8 cellular contexts compared by ENCODE assay signal in genomic region chr18:23943104-23943503, GRCh38.
DNase-seq lines count a peak whose midpoint lies in the region; ATAC-seq and TF ChIP-seq lines count a peak whose summit lies in the region.

No MANE protein-coding gene starts in this region.

- peak; percentile 71 for ATAC-seq in HG02981 (IDR thresholded peaks at IDR 0.05; ENCODE audit: unreplicated experiment)
- no peak for ATAC-seq in stimulated activated memory B cell treated with anti-CD40 and anti-IgM and Interleukin-4, amounts not matched to agents 10 μg/mL and 1 μg/mL and 100 μg/mL, for 72 hours

- H3K27ac Mint-ChIP-seq in activated T-helper 1 cell treated with anti-CD3 and anti-CD28 coated beads, Interleukin-12 subunit alpha, Interleukin-12 subunit beta, Interleukin-2, Interleukin-4 antibody, amounts not matched to agents 30 ng/mL and 10 ng/mL and 1 ng/mL, durations not matched to agents 14 hours and 24 hours and 36 hours: no peak overlapping the region
- peak overlapping the region; percentile 7 for H3K27ac Mint-ChIP-seq in type B pancreatic cell
- no peak overlapping the region for H3K27ac Mint-ChIP-seq in stimulated activated memory B cell treated with anti-CD40 and anti-IgM and Interleukin-4, amounts not matched to agents 10 μg/mL and 1 μg/mL and 100 μg/mL, for 72 hours

- H3K36me3 Mint-ChIP-seq in activated T-helper 1 cell treated with anti-CD3 and anti-CD28 coated beads, Interleukin-12 subunit alpha, Interleukin-12 subunit beta, Interleukin-2, Interleukin-4 antibody, amounts not matched to agents 30 ng/mL and 10 ng/mL and 1 ng/mL, durations not matched to agents 14 hours and 24 hours and 36 hours (ENCODE audit: low read depth): peaks cover 2% of the 10 kb centered on the region
- H3K36me3 Mint-ChIP-seq in type B pancreatic cell: peaks cover 4% of the 10 kb centered on the region
- no peaks in the 10 kb centered on the region for H3K36me3 Mint-ChIP-seq in stimulated activated memory B cell treated with anti-CD40 and anti-IgM and Interleukin-4, amounts not matched to agents 10 μg/mL and 1 μg/mL and 100 μg/mL, for 72 hours

- DNase-seq in activated effector memory CD4-positive, alpha-beta T cell treated with anti-CD3 and anti-CD28 coated beads, Interleukin-2, amount 50 U/mL, for 16 hours: peak; percentile 74
- DNase-seq in activated effector memory CD4-positive, alpha-beta T cell treated with Interleukin-2 at 50 U/mL for 16 hours: no peak
- DNase-seq in activated T-helper 1 cell treated with anti-CD3 and anti-CD28 coated beads, Interleukin-12 subunit alpha, Interleukin-12 subunit beta, Interleukin-2, Interleukin-4 antibody, amounts not matched to agents 30 ng/mL and 10 ng/mL and 1 ng/mL, durations not matched to agents 14 hours and 24 hours and 36 hours (ENCODE audit: low spot score): no peak
- no peak for DNase-seq in type B pancreatic cell (ENCODE audit: extremely low spot score, unreplicated experiment)
- no peak for DNase-seq in activated gamma-delta T cell treated with Interleukin-2 at 50 U/mL for 16 hours
- no peak for DNase-seq in C1 segment of cervical spinal cord (lab: John Stamatoyannopoulos, UW)

- no peaks in the 10 kb centered on the region for H3K9me3 Mint-ChIP-seq in activated T-helper 1 cell treated with anti-CD3 and anti-CD28 coated beads, Interleukin-12 subunit alpha, Interleukin-12 subunit beta, Interleukin-2, Interleukin-4 antibody, amounts not matched to agents 30 ng/mL and 10 ng/mL and 1 ng/mL, durations not matched to agents 14 hours and 24 hours and 36 hours
- H3K9me3 Mint-ChIP-seq in type B pancreatic cell: peaks cover 5% of the 10 kb centered on the region
- no peaks in the 10 kb centered on the region for H3K9me3 Mint-ChIP-seq in stimulated activated memory B cell treated with anti-CD40 and anti-IgM and Interleukin-4, amounts not matched to agents 10 μg/mL and 1 μg/mL and 100 μg/mL, for 72 hours

- TF ChIP-seq CTCF in type B pancreatic cell (conservative IDR thresholded peaks at IDR 0.05): no peak

- H3K27me3 Mint-ChIP-seq in activated T-helper 1 cell treated with anti-CD3 and anti-CD28 coated beads, Interleukin-12 subunit alpha, Interleukin-12 subunit beta, Interleukin-2, Interleukin-4 antibody, amounts not matched to agents 30 ng/mL and 10 ng/mL and 1 ng/mL, durations not matched to agents 14 hours and 24 hours and 36 hours (ENCODE audit: insufficient read depth): peaks cover 33% of the 10 kb centered on the region
- peaks cover 8% of the 10 kb centered on the region for H3K27me3 Mint-ChIP-seq in type B pancreatic cell
- H3K27me3 Mint-ChIP-seq in stimulated activated memory B cell treated with anti-CD40 and anti-IgM and Interleukin-4, amounts not matched to agents 10 μg/mL and 1 μg/mL and 100 μg/mL, for 72 hours: no peaks in the 10 kb centered on the region

- intact Hi-C loops in activated T-helper 1 cell treated with anti-CD3 and anti-CD28 coated beads, Interleukin-12 subunit alpha, Interleukin-12 subunit beta, Interleukin-2, Interleukin-4 antibody, amounts not matched to agents 30 ng/mL and 10 ng/mL and 1 ng/mL, durations not matched to agents 14 hours and 24 hours and 36 hours (cut with micrococcal nuclease): loop anchor here (1.0 to 5.0 kb wide), 5 partner anchors 30 to 134 kb away; no protein-coding TSS in a partner anchor

- H3K4me1 Mint-ChIP-seq in activated T-helper 1 cell treated with anti-CD3 and anti-CD28 coated beads, Interleukin-12 subunit alpha, Interleukin-12 subunit beta, Interleukin-2, Interleukin-4 antibody, amounts not matched to agents 30 ng/mL and 10 ng/mL and 1 ng/mL, durations not matched to agents 14 hours and 24 hours and 36 hours (ENCODE audit: low read depth): peaks cover 26% of the 10 kb centered on the region
- H3K4me1 Mint-ChIP-seq in type B pancreatic cell (ENCODE audit: unreplicated experiment): peaks cover 26% of the 10 kb centered on the region
- peaks cover 26% of the 10 kb centered on the region for H3K4me1 Mint-ChIP-seq in stimulated activated memory B cell treated with anti-CD40 and anti-IgM and Interleukin-4, amounts not matched to agents 10 μg/mL and 1 μg/mL and 100 μg/mL, for 72 hours

- H3K4me3 Mint-ChIP-seq in activated T-helper 1 cell treated with anti-CD3 and anti-CD28 coated beads, Interleukin-12 subunit alpha, Interleukin-12 subunit beta, Interleukin-2, Interleukin-4 antibody, amounts not matched to agents 30 ng/mL and 10 ng/mL and 1 ng/mL, durations not matched to agents 14 hours and 24 hours and 36 hours: peak overlapping the region; percentile 3
- no peak overlapping the region for H3K4me3 Mint-ChIP-seq in type B pancreatic cell
- no peak overlapping the region for H3K4me3 Mint-ChIP-seq in stimulated activated memory B cell treated with anti-CD40 and anti-IgM and Interleukin-4, amounts not matched to agents 10 μg/mL and 1 μg/mL and 100 μg/mL, for 72 hours
